Comparison of ENCODE assay signal across 9 cellular contexts in genomic region chr2:181953773-181954537, GRCh38. TPM values are rescaled to one million over a fixed set of nuclear protein-coding genes. Genes with fewer than 3 reads are reported as not detected.
DNase-seq lines count a peak whose midpoint lies in the region; ATAC-seq and TF ChIP-seq lines count a peak whose summit lies in the region.
"Had no signal": no experiment of that assay in that cellular context is flagged by ENCODE, and none has a peak within 500 bp of the region (broad histone marks: within the 10 kb centered on the region; RNA-seq: fewer than 3 reads in every experiment).

No MANE protein-coding gene starts in this region.

- TF ChIP-seq CTCF in psoas muscle (IDR thresholded peaks at IDR 0.05) (peak; percentile 57), vagina (IDR thresholded peaks at IDR 0.05) (peak in 2 of 3 experiments; percentile 15 to 70)

- DNase-seq in NCI-H510A treated with DMSO at 0.1 percent for 48 hours (lab: John Stamatoyannopoulos, UW) (peak; percentile 57), NCI-H510A (lab: John Stamatoyannopoulos, UW) (no peak), RPMI7951 (ENCODE audit: low read depth) (peak; percentile 67), glomerular endothelial cell (ENCODE audit: extremely low read depth, low read depth, low spot score) (peak; percentile 45), psoas muscle (peak; percentile 23 to 58), vagina (ENCODE audit: extremely low spot score in 2 of 2) (no peak)
- peak; percentile 50 for DNase-seq in activated gamma-delta T cell treated with anti-CD3 and anti-CD28 coated beads, Interleukin-2, amount 50 U/mL, for 16 hours (ENCODE audit: low read depth)

- H3K4me1 ChIP-seq in psoas muscle (no peaks in the 10 kb centered on the region), vagina (peaks cover 11% of the 10 kb centered on the region)
- H3K4me1 ChIP-seq: BLaER1 had no signal

- intact Hi-C loops in psoas muscle (cut with DNase I) (loop anchor here (2.0 to 10.0 kb wide), 2 partner anchors 209 to 211 kb away; no protein-coding TSS in a partner anchor), vagina (cut with DNase I) (no loop called here)

- H3K4me3 ChIP-seq in psoas muscle (peak overlapping the region; percentile 13), vagina (peak overlapping the region in 1 of 2 donors; percentile 31)
- H3K4me3 ChIP-seq: BLaER1 had no signal

- WGBS in psoas muscle, 3 donors: 0 to 4% (median 4%) methylated on average over 17 to 19 of the region's 19 CpGs

- H3K36me3 ChIP-seq in psoas muscle (ENCODE audit: insufficient read depth in 1 of 2, low read depth in 1 of 2) (no peaks in the 10 kb centered on the region), vagina (no peaks in the 10 kb centered on the region)
- H3K36me3 ChIP-seq: BLaER1 had no signal

- H3K27me3 ChIP-seq in psoas muscle (ENCODE audit: insufficient read depth in 3 of 3, low read length in 2 of 3) (no peaks in the 10 kb centered on the region), vagina (no peaks in the 10 kb centered on the region)
- H3K27me3 ChIP-seq: BLaER1 had no signal

- no peak for TF ChIP-seq POLR2A in vagina (IDR thresholded peaks at IDR 0.05)

- H3K9me3 ChIP-seq in psoas muscle (no peaks in the 10 kb centered on the region), vagina (no peaks in the 10 kb centered on the region)
- H3K9me3 ChIP-seq: BLaER1 had no signal

- ATAC-seq in HG03064 (IDR thresholded peaks at IDR 0.05; ENCODE audit: low read depth, unreplicated experiment) (peak; percentile 65), psoas muscle (peak; percentile 46 to 76 (median 66))

- H3K27ac ChIP-seq in psoas muscle (no peak overlapping the region), vagina (no peak overlapping the region)
- H3K27ac ChIP-seq: BLaER1 had no signal

RNA-seq across cellular contexts. Expression of gene PPP1R1C, which starts 31.7 kb away (rescaled TPM):
- 3.1 and 4.2 TPM in 2 replicates for total RNA-seq in RPMI7951 (2014; rRNA removed; shearing (Covaris generic))
- total RNA-seq in glomerular endothelial cell (0.93 and 1.4 TPM in 2 replicates), psoas muscle (1 to 10 TPM in 1 of 4 donors, under 1 TPM in 2, not detected in 1; 0.40 to 1.1 (median 0.99) TPM), vagina (not detected)
- under 1 TPM; 0.18 to 0.22 (median 0.19) TPM for polyA plus RNA-seq in psoas muscle

Comparison
In these comparisons a context has a peak if more than half of its experiments do, and no peak if none do; other contexts are left out.
1. DNase-seq: peak in NCI-H510A treated with DMSO at 0.1 percent for 48 hours (single experiment), RPMI7951 (single experiment), activated gamma-delta T cell treated with anti-CD3 and anti-CD28 coated beads, Interleukin-2, amount 50 U/mL, for 16 hours (single experiment), glomerular endothelial cell (single experiment) and psoas muscle (2 of 2); none in NCI-H510A (single experiment) and vagina (0 of 2).